In the genomic region with DNA sequence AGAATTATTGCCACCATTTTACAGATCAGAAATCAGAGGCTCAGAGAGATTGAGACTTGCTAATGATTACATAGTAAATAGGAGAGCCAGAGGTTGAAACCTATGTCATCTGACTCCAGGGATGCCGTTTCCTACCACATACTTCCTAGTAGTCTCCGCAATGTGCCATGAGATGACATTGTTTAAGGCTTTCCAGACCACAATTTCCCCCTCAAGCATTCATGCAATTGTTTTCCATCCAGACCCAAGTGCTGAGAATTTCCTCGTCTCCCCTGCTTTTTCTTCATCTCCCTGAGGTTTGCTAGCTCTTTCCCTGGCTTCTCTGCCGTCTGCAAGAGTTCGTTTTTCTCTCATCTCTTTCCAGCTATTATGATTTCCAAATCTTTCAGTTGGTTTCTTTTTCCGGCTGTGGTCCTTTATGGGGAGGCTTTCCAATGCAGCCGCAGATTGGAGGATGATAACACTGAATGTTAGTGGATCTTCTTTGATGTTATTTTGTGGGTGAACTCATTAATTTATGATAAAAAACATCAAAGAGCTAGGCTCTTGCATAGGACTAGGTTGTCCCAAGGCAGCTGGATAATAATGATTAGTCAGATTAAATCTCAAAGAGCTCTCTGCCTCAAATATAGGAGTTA, we compare ENCODE assay signal across 18 cellular contexts. TPM values are rescaled to one million over a fixed set of nuclear protein-coding genes. Genes with fewer than 3 reads are reported as not detected.
DNase-seq lines count a peak whose midpoint lies in the region; ATAC-seq and TF ChIP-seq lines count a peak whose summit lies in the region.
"Had no signal": no experiment of that assay in that cellular context is flagged by ENCODE, and none has a peak within 500 bp of the region (broad histone marks: within the 10 kb centered on the region; RNA-seq: fewer than 3 reads in every experiment).

No MANE protein-coding gene starts in this region.

- no peaks in the 10 kb centered on the region for H3K27me3 Mint-ChIP-seq in CD4-positive, CD25-positive, alpha-beta regulatory T cell

- H3K27me3 ChIP-seq in CD4-positive, CD25-positive, alpha-beta regulatory T cell (ENCODE audit: control insufficient read depth, insufficient read depth, low read length): no peaks in the 10 kb centered on the region
- peaks cover 4% of the 10 kb centered on the region for H3K27me3 ChIP-seq in foreskin keratinocyte
- H3K27me3 ChIP-seq: pancreas, Peyer's patch had no signal

- peaks cover 4% of the 10 kb centered on the region for H3K36me3 Mint-ChIP-seq in CD4-positive, CD25-positive, alpha-beta regulatory T cell

- H3K9me3 ChIP-seq in CD4-positive, CD25-positive, alpha-beta regulatory T cell (ENCODE audit: control insufficient read depth in 2 of 2, low read length in 2 of 2): no peaks in the 10 kb centered on the region
- H3K9me3 ChIP-seq: gastroesophageal sphincter, pancreas, Peyer's patch had no signal

- H3K4me3 Mint-ChIP-seq in CD4-positive, CD25-positive, alpha-beta regulatory T cell: no peak overlapping the region
- H3K4me3 Mint-ChIP-seq: activated B cell treated with CpG ODN at 0.5 μM for 24 hours, endodermal cell had no signal

- ATAC-seq in CD4-positive, CD25-positive, alpha-beta regulatory T cell (ENCODE audit: low read depth in 2 of 2): no peak
- ATAC-seq in foreskin keratinocyte (no peak), GM21825 (IDR thresholded peaks at IDR 0.05; ENCODE audit: unreplicated experiment) (no peak), HG02981 (IDR thresholded peaks at IDR 0.05; ENCODE audit: unreplicated experiment) (no peak)
- ATAC-seq: gastroesophageal sphincter had no signal

- no peak for DNase-seq in CD4-positive, CD25-positive, alpha-beta regulatory T cell
- DNase-seq in HK-2 (ENCODE audit: unreplicated experiment): peak; percentile 26
- no peak for DNase-seq in foreskin keratinocyte
- DNase-seq in NCI-H1930 (lab: John Stamatoyannopoulos, UW): no peak
- no peak for DNase-seq in activated CD8-positive, alpha-beta memory T cell treated with anti-CD3 and anti-CD28 coated beads for 24 hours
- DNase-seq: activated B cell treated with CpG ODN at 0.5 μM for 24 hours; activated effector memory CD4-positive, alpha-beta T cell treated with Interleukin-2 at 50 U/mL for 16 hours; amygdala; endodermal cell; KG1; NCI-H1436 treated with DMSO at 0.1 percent for 48 hours; pancreas; Peyer's patch had no signal

- peaks cover 0 to 5% (median 0%) of the 10 kb centered on the region in 7 donors for H3K9me3 Mint-ChIP-seq in CD4-positive, CD25-positive, alpha-beta regulatory T cell
- H3K9me3 Mint-ChIP-seq: activated B cell treated with CpG ODN at 0.5 μM for 24 hours had no signal

- H3K4me3 ChIP-seq in CD4-positive, CD25-positive, alpha-beta regulatory T cell (ENCODE audit: low read depth, low read length): no peak overlapping the region
- H3K4me3 ChIP-seq: gastroesophageal sphincter, pancreas, Peyer's patch had no signal

- no peaks in the 10 kb centered on the region for H3K4me1 ChIP-seq in CD4-positive, CD25-positive, alpha-beta regulatory T cell (ENCODE audit: control insufficient read depth, insufficient read depth, low read length, poor library complexity, severe bottlenecking)
- peaks cover 10% of the 10 kb centered on the region for H3K4me1 ChIP-seq in foreskin keratinocyte
- H3K4me1 ChIP-seq: Peyer's patch had no signal

- H3K27ac Mint-ChIP-seq in CD4-positive, CD25-positive, alpha-beta regulatory T cell: peak overlapping the region in 2 of 3 donors; percentile 9 to 63
- H3K27ac Mint-ChIP-seq: activated B cell treated with CpG ODN at 0.5 μM for 24 hours, endodermal cell had no signal

- peaks cover 0 to 3% (median 1%) of the 10 kb centered on the region in 4 donors for H3K4me1 Mint-ChIP-seq in CD4-positive, CD25-positive, alpha-beta regulatory T cell
- H3K4me1 Mint-ChIP-seq: activated B cell treated with CpG ODN at 0.5 μM for 24 hours, endodermal cell had no signal

- TF ChIP-seq CTCF in foreskin keratinocyte (conservative IDR thresholded peaks at IDR 0.05): no peak

- H3K36me3 ChIP-seq in CD4-positive, CD25-positive, alpha-beta regulatory T cell (ENCODE audit: control insufficient read depth, insufficient read depth, low read length): no peaks in the 10 kb centered on the region
- H3K36me3 ChIP-seq: gastroesophageal sphincter, pancreas, Peyer's patch had no signal

- H3K27ac ChIP-seq in CD4-positive, CD25-positive, alpha-beta regulatory T cell (ENCODE audit: insufficient read depth, low read length, poor library complexity, severe bottlenecking): no peak overlapping the region
- peak overlapping the region; percentile 60 for H3K27ac ChIP-seq in foreskin keratinocyte
- H3K27ac ChIP-seq: gastroesophageal sphincter, pancreas, Peyer's patch had no signal

TF ChIP-seq in PFSK-1, 5 proteins besides CTCF, POLR2A, EP300 and RAD21:
- TF ChIP-seq TAF1 (IDR thresholded peaks at IDR 0.05; ENCODE audit: borderline replicate concordance, insufficient read depth, low read length) (no peak), POLR2AphosphoS5 (IDR thresholded peaks at IDR 0.05; ENCODE audit: low read depth, low read length) (0 out of 2 replicates have a peak, but pooled peaks have one; percentile 39), SIN3A (IDR thresholded peaks at IDR 0.05; ENCODE audit: borderline replicate concordance, insufficient read depth, low read length) (peak; percentile 63; the same call in 1 of the 2 replicates)
- TF ChIP-seq, protein P1, sequence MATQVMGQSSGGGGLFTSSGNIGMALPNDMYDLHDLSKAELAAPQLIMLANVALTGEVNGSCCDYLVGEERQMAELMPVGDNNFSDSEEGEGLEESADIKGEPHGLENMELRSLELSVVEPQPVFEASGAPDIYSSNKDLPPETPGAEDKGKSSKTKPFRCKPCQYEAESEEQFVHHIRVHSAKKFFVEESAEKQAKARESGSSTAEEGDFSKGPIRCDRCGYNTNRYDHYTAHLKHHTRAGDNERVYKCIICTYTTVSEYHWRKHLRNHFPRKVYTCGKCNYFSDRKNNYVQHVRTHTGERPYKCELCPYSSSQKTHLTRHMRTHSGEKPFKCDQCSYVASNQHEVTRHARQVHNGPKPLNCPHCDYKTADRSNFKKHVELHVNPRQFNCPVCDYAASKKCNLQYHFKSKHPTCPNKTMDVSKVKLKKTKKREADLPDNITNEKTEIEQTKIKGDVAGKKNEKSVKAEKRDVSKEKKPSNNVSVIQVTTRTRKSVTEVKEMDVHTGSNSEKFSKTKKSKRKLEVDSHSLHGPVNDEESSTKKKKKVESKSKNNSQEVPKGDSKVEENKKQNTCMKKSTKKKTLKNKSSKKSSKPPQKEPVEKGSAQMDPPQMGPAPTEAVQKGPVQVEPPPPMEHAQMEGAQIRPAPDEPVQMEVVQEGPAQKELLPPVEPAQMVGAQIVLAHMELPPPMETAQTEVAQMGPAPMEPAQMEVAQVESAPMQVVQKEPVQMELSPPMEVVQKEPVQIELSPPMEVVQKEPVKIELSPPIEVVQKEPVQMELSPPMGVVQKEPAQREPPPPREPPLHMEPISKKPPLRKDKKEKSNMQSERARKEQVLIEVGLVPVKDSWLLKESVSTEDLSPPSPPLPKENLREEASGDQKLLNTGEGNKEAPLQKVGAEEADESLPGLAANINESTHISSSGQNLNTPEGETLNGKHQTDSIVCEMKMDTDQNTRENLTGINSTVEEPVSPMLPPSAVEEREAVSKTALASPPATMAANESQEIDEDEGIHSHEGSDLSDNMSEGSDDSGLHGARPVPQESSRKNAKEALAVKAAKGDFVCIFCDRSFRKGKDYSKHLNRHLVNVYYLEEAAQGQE (IDR thresholded peaks at IDR 0.05; ENCODE audit: insufficient read depth in 1 of 2, low read depth in 2 of 2, low read length in 2 of 2): 0 out of 4 replicates have a peak, but pooled peaks of 1 of the 2 experiments have one; percentile 20

RNA-seq across cellular contexts. Expression of gene GOLGA7B, which starts 6.9 kb away (rescaled TPM):
- 14.1 TPM for total RNA-seq in CD4-positive, CD25-positive, alpha-beta regulatory T cell
- polyA plus RNA-seq in CD4-positive, CD25-positive, alpha-beta regulatory T cell: 1 to 10 TPM in 3 of 4 donors, under 1 TPM in 1; 0.84 to 1.3 (median 1.3) TPM
- polyA plus RNA-seq in PFSK-1 (2012; ENCODE audit: insufficient read length, low read depth): 7.7 TPM
- 0.63 and 0.68 TPM in 2 replicates for total RNA-seq in foreskin keratinocyte
- polyA plus RNA-seq in foreskin keratinocyte: 0.66 and 0.90 TPM in 2 replicates
- total RNA-seq: skeletal muscle tissue had no signal
